In the genomic region with DNA sequence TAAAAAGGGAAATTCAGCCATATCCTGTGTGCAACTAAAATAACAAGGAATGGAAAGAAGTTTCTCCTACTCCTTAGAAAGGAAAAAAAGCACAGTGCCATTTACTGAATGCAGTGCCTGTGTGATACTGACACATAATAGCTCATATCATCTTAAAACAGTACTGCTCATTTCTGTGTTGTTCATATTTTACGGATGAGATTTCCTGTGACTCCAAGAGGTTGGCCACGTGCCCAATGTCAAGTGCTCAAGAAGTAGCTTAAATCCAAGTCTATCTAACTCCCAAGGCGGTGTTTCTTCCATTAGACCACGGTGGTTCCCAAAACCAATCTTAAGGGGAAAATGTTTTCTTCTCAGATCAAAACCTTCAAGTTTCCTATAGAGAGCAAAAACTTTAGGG, we compare ENCODE assay signal across 15 cellular contexts. TPM values are rescaled to one million over a fixed set of nuclear protein-coding genes. Genes with fewer than 3 reads are reported as not detected.
DNase-seq lines count a peak whose midpoint lies in the region; ATAC-seq, FAIRE-seq and TF ChIP-seq lines count a peak whose summit lies in the region.
"Had no signal": no experiment of that assay in that cellular context is flagged by ENCODE, and none has a peak within 500 bp of the region (broad histone marks: within the 10 kb centered on the region; RNA-seq: fewer than 3 reads in every experiment).

No MANE protein-coding gene starts in this region.

- peak; percentile 82 for ATAC-seq in PC-3
- no peak for ATAC-seq in HG03571 (IDR thresholded peaks at IDR 0.05; ENCODE audit: unreplicated experiment)

- CTCF ChIA-PET in PC-3 (lab: Charles Lee) = interaction anchor here (0.5 to 1.1 kb wide), 3 partner anchors 20 to 76 kb away, joined by 4 to 6 read pairs (median 5); no protein-coding TSS in a partner anchor

- POLR2A ChIA-PET in PC-3 (lab: Charles Lee; ENCODE audit: unreplicated experiment) = interaction anchor here (0.7 kb wide), 1 partner anchor 148 kb away, joined by 3 read pairs; the partner anchor contains the start of gene TTC9

- no peak for TF ChIP-seq CTCF in PC-3 (conservative IDR thresholded peaks at IDR 0.05; ENCODE audit: low read depth, low read length)

- H3K27ac ChIP-seq in PC-3 (ENCODE audit: low read length) (peak overlapping the region; percentile 36), epithelial cell of prostate (peak overlapping the region; percentile 99)

- no peak overlapping the region for H2AFZ ChIP-seq in PC-3 (ENCODE audit: low read length)

- BruUV-seq in PC-3 (replicated peaks; lab: Mats Ljungman, UMichigan) = no TSS peak

- H3K4me3 ChIP-seq in PC-3 (ENCODE audit: low read length) (no peak overlapping the region), skeletal muscle cell (ENCODE audit: low read depth, low read length) (no peak overlapping the region)
- H3K4me3 ChIP-seq: dorsolateral prefrontal cortex had no signal

- no peaks in the 10 kb centered on the region for H3K9me3 ChIP-seq in PC-3 (ENCODE audit: low read length)

- peak; percentile 12 for DNase-seq in GM04503 (ENCODE audit: low read depth)
- peak; percentile 86 for DNase-seq in PC-3
- no peak for DNase-seq in epithelial cell of prostate (ENCODE audit: low read depth, low spot score)
- DNase-seq in skeletal muscle cell (ENCODE audit: low read depth) = peak; percentile 28
- DNase-seq in NCI-H1105 (lab: John Stamatoyannopoulos, UW) = no peak
- DNase-seq in GM19239 (ENCODE audit: insufficient read length, low spot score) = no peak
- no peak for DNase-seq in pons (ENCODE audit: low spot score)
- DNase-seq: activated naive CD8-positive, alpha-beta T cell treated with anti-CD3 and anti-CD28 coated beads for 36 hours; COR-L47; hippocampal formation; NCI-H2107; RPMI8226 had no signal

- H4K20me1 ChIP-seq in PC-3 (ENCODE audit: low read length) = no peaks in the 10 kb centered on the region

- H3K4me1 ChIP-seq in PC-3 (ENCODE audit: insufficient read depth, low read length) = peaks cover 29% of the 10 kb centered on the region

- no peak for FAIRE-seq in GM19239 (lab: Jason Lieb, UNC)
- FAIRE-seq: GM12891 had no signal

- H3K9ac ChIP-seq in PC-3 (ENCODE audit: low read length) = no peak overlapping the region

- peaks cover 27% of the 10 kb centered on the region for H3K36me3 ChIP-seq in PC-3 (ENCODE audit: low read depth, low read length)

- intact Hi-C loops in PC-3 (cut with micrococcal nuclease) = no loop called here

- no peaks in the 10 kb centered on the region for H3F3A ChIP-seq in PC-3 (ENCODE audit: low read length, unreplicated experiment)

- no peaks in the 10 kb centered on the region for H3K9me2 ChIP-seq in PC-3 (replicated peaks; ENCODE audit: low read length)

- peak overlapping the region; percentile 47 for H3K4me2 ChIP-seq in PC-3 (ENCODE audit: low read length)

- H3K27me3 ChIP-seq in PC-3 (ENCODE audit: low read length) = no peaks in the 10 kb centered on the region

- peaks cover 84% of the 10 kb centered on the region for H3K79me2 ChIP-seq in PC-3 (ENCODE audit: low read length)

RNA-seq across cellular contexts. Expression of gene MAP3K9, which starts 20.0 kb away (rescaled TPM):
- 13.4 and 14.3 TPM in 2 replicates for total RNA-seq in PC-3 (2014; rRNA removed)

Comparison
In these comparisons a context has a peak if more than half of its experiments do, and no peak if none do; other contexts are left out.
1. DNase-seq: peak in GM04503 (single experiment), PC-3 (single experiment) and skeletal muscle cell (single experiment); none in epithelial cell of prostate (single experiment), NCI-H1105 (single experiment), GM19239 (single experiment) and pons (single experiment).